ENCODE assay signal across 38 cellular contexts in genomic region chr16:71969353-71969752, GRCh38. TPM values are rescaled to one million over a fixed set of nuclear protein-coding genes. Genes with fewer than 3 reads are reported as not detected.
DNase-seq lines count a peak whose midpoint lies in the region; ATAC-seq, FAIRE-seq and TF ChIP-seq lines count a peak whose summit lies in the region.
"Had no signal": no experiment of that assay in that cellular context is flagged by ENCODE, and none has a peak within 500 bp of the region (broad histone marks: within the 10 kb centered on the region; RNA-seq: fewer than 3 reads in every experiment).

No MANE protein-coding gene starts in this region.

- H2AFZ ChIP-seq in HepG2 (ENCODE audit: low read length) (no peak overlapping the region), GM23338 (0 out of 2 replicates have a peak overlapping the region, but pooled peaks have one; percentile 56)

- H3K4me3 ChIP-seq in HepG2 (replicated peaks in 1 of 3; ENCODE audit: insufficient read depth in 1 of 3, low read depth in 2 of 3, low read length in 3 of 3) (no peak overlapping the region), right lobe of liver (no peak overlapping the region), GM23338 (no peak overlapping the region)
- H3K4me3 ChIP-seq: A549; BLaER1; BLaER1 treated with 17β-estradiol and CSF1 and Interleukin-3, amounts not matched to agents 10 nM and 100 nM had no signal

- intact Hi-C loops in HepG2 (cut with micrococcal nuclease; ENCODE audit: unreplicated experiment) (no loop called here), right lobe of liver (cut with DNase I) (no loop called here)

- ATAC-seq in HepG2 (no peak), right lobe of liver (no peak), GM23338 (no peak)
- ATAC-seq: A549; CD8-positive, alpha-beta T cell had no signal

- H3K36me3 ChIP-seq in HepG2 (replicated peaks in 1 of 2; ENCODE audit: control insufficient read depth in 1 of 2, insufficient read depth in 2 of 2, low read length in 2 of 2) (no peaks in the 10 kb centered on the region), right lobe of liver (peaks cover 0 to 11% (median 0%) of the 10 kb centered on the region in 4 donors), GM23338 (ENCODE audit: insufficient read depth) (no peaks in the 10 kb centered on the region)
- H3K36me3 ChIP-seq: BE2C; BLaER1; BLaER1 treated with 17β-estradiol and CSF1 and Interleukin-3, amounts not matched to agents 10 nM and 100 nM had no signal

- H3K9me3 ChIP-seq in HepG2 (ENCODE audit: low read length) (no peaks in the 10 kb centered on the region), right lobe of liver (no peaks in the 10 kb centered on the region)
- H3K9me3 ChIP-seq: A549; BE2C; BLaER1; BLaER1 treated with 17β-estradiol and CSF1 and Interleukin-3, amounts not matched to agents 10 nM and 100 nM; Caco-2 had no signal

- TF ChIP-seq CTCF in HepG2 (CRISPR knock-in tag; IDR thresholded peaks at IDR 0.05) (no peak), right lobe of liver (IDR thresholded peaks at IDR 0.05) (no peak), GM23338 (conservative IDR thresholded peaks at IDR 0.05; ENCODE audit: low read depth in 2 of 2) (no peak)

- H3K79me2 ChIP-seq in HepG2 (ENCODE audit: insufficient read depth, low read length): no peaks in the 10 kb centered on the region
- no peaks in the 10 kb centered on the region for H3K79me2 ChIP-seq in GM23338 (replicated peaks; ENCODE audit: insufficient read depth)

- H3K9me2 ChIP-seq in GM23338 (ENCODE audit: insufficient read depth): no peaks in the 10 kb centered on the region

- FAIRE-seq in HepG2 (lab: Jason Lieb, UNC): no peak
- FAIRE-seq: A204.1, A549, D721Med had no signal

- no peak overlapping the region for H3K27ac ChIP-seq in HepG2 (ENCODE audit: extremely low read length, insufficient read depth, low read length)
- H3K27ac ChIP-seq in right lobe of liver: no peak overlapping the region
- no peak overlapping the region for H3K27ac ChIP-seq in GM23338 (ENCODE audit: low read depth)
- H3K27ac ChIP-seq: 22Rv1; A549; BLaER1; BLaER1 treated with 17β-estradiol and CSF1 and Interleukin-3, amounts not matched to agents 10 nM and 100 nM; C4-2B had no signal

- no peak overlapping the region for H3K4me3 Mint-ChIP-seq in GM23338
- H3K4me3 Mint-ChIP-seq: B cell; CD14-positive monocyte; CD4-positive, alpha-beta memory T cell; CD4-positive, alpha-beta T cell; CD4-positive, CD25-positive, alpha-beta regulatory T cell; CD8-positive, alpha-beta memory T cell; CD8-positive, alpha-beta T cell had no signal

- H3K27me3 Mint-ChIP-seq in GM23338 (ENCODE audit: insufficient read depth, low read depth, poor library complexity): no peaks in the 10 kb centered on the region
- H3K27me3 Mint-ChIP-seq: B cell; CD4-positive, alpha-beta memory T cell; CD4-positive, alpha-beta T cell had no signal

- H3K27me3 ChIP-seq in HepG2 (ENCODE audit: control insufficient read depth in 1 of 2, insufficient read depth in 2 of 2, low read length in 2 of 2) (peaks cover 0 to 2% of the 10 kb centered on the region in 2 experiments; a peak in 2 of 5 replicates), right lobe of liver (no peaks in the 10 kb centered on the region), GM23338 (ENCODE audit: insufficient read depth) (no peaks in the 10 kb centered on the region)
- H3K27me3 ChIP-seq: BE2C; BLaER1; BLaER1 treated with 17β-estradiol and CSF1 and Interleukin-3, amounts not matched to agents 10 nM and 100 nM had no signal

- H4K20me1 ChIP-seq in HepG2 (ENCODE audit: insufficient read depth, low read length) (no peaks in the 10 kb centered on the region), GM23338 (replicated peaks; ENCODE audit: insufficient read depth) (no peaks in the 10 kb centered on the region)
- H4K20me1 ChIP-seq: BLaER1; BLaER1 treated with 17β-estradiol and CSF1 and Interleukin-3, amounts not matched to agents 10 nM and 100 nM had no signal

- no peak for TF ChIP-seq RAD21 in HepG2 (CRISPR knock-in tag; IDR thresholded peaks at IDR 0.05)

- in situ Hi-C loops in HepG2 (cut with HindIII; ENCODE audit: extremely low pct_ligation_motif_present, low pct_unique_long_range_greater_than_20kb): no loop called here

- no peak for TF ChIP-seq POLR2A in HepG2 (IDR thresholded peaks at IDR 0.05; ENCODE audit: insufficient read depth in 1 of 2, low read depth in 2 of 2, low read length in 2 of 2)
- TF ChIP-seq POLR2A in right lobe of liver (IDR thresholded peaks at IDR 0.05): no peak

- H3K4me1 Mint-ChIP-seq in GM23338: no peaks in the 10 kb centered on the region; the same call in 2 of the 3 replicates
- H3K4me1 Mint-ChIP-seq: B cell; CD14-positive monocyte; CD4-positive, alpha-beta memory T cell; CD4-positive, CD25-positive, alpha-beta regulatory T cell; CD8-positive, alpha-beta memory T cell had no signal

- no peak for TF ChIP-seq EP300 in HepG2 (IDR thresholded peaks at IDR 0.05; ENCODE audit: low read depth in 2 of 2, low read length in 2 of 2)
- no peak for TF ChIP-seq EP300 in HepG2 (CRISPR knock-in tag; IDR thresholded peaks at IDR 0.05; ENCODE audit: borderline replicate concordance)

- H3K4me1 ChIP-seq in HepG2 (ENCODE audit: insufficient read depth, low read length) (peaks cover 37% of the 10 kb centered on the region), right lobe of liver (no peaks in the 10 kb centered on the region), GM23338 (ENCODE audit: insufficient read depth) (no peaks in the 10 kb centered on the region)
- H3K4me1 ChIP-seq: A549; BE2C; BLaER1; BLaER1 treated with 17β-estradiol and CSF1 and Interleukin-3, amounts not matched to agents 10 nM and 100 nM; Caco-2 had no signal

- H3K36me3 Mint-ChIP-seq in GM23338 (ENCODE audit: low read depth): no peaks in the 10 kb centered on the region
- H3K36me3 Mint-ChIP-seq: CD14-positive monocyte; CD4-positive, alpha-beta memory T cell; CD4-positive, CD25-positive, alpha-beta regulatory T cell; CD8-positive, alpha-beta memory T cell; CD8-positive, alpha-beta T cell had no signal

- H3K27ac Mint-ChIP-seq in GM23338: no peak overlapping the region
- H3K27ac Mint-ChIP-seq: B cell; CD14-positive monocyte; CD4-positive, alpha-beta memory T cell; CD4-positive, alpha-beta T cell; CD4-positive, CD25-positive, alpha-beta regulatory T cell; CD8-positive, alpha-beta memory T cell; CD8-positive, alpha-beta T cell had no signal

- POLR2A ChIA-PET in HepG2 (lab: Yijun Ruan, JAX): no interaction called here

- H3K9ac ChIP-seq in HepG2 (ENCODE audit: insufficient read depth, low read depth, low read length): no peak overlapping the region
- H3K9ac ChIP-seq: BLaER1; BLaER1 treated with 17β-estradiol and CSF1 and Interleukin-3, amounts not matched to agents 10 nM and 100 nM had no signal

- no peaks in the 10 kb centered on the region for H3F3A ChIP-seq in GM23338 (replicated peaks; ENCODE audit: low read depth)

- CTCF ChIA-PET in HepG2 (lab: Yijun Ruan, JAX; ENCODE audit: low intra/inter-chr PET ratio, low total read pairs): no interaction called here

- BruUV-seq in HepG2 (replicated peaks; lab: Mats Ljungman, UMichigan): no TSS peak

- WGBS in HepG2 (ENCODE audit: low lambda C conversion rate): 57% methylated on average over 2 of the region's 2 CpGs
- 88% methylated on average over 2 of the region's 2 CpGs for WGBS in right lobe of liver (ENCODE audit: insufficient coverage, low coverage, low lambda C conversion rate, missing lambda C conversion rate)

- no peaks in the 10 kb centered on the region for H3K9me3 Mint-ChIP-seq in GM23338
- H3K9me3 Mint-ChIP-seq: CD4-positive, alpha-beta T cell; CD4-positive, CD25-positive, alpha-beta regulatory T cell; CD8-positive, alpha-beta memory T cell; CD8-positive, alpha-beta T cell had no signal

- DNase-seq in HepG2 (ENCODE audit: low spot score) (no peak), right lobe of liver (no peak), GM23338 (ENCODE audit: low spot score) (no peak), inferior parietal cortex (ENCODE audit: extremely low spot score) (no peak)
- DNase-seq: 8988T; ACHN; AML-193; BE2C; C1 segment of cervical spinal cord; Caco-2; Calu3; CD4-positive, alpha-beta memory T cell; CD4-positive, alpha-beta T cell; CD4-positive, CD25-positive, alpha-beta regulatory T cell; CD8-positive, alpha-beta memory T cell; CD8-positive, alpha-beta T cell; COR-L47; DMS 273 treated with DMSO at 0.1 percent for 48 hours; DMS153; DMS53; DMS79; DMS79 treated with DMSO at 0.1 percent for 48 hours; DND-41; EL had no signal

- H3K4me2 ChIP-seq in HepG2 (ENCODE audit: low read depth, low read length) (no peak overlapping the region), GM23338 (no peak overlapping the region)
- H3K4me2 ChIP-seq: A549; BLaER1; BLaER1 treated with 17β-estradiol and CSF1 and Interleukin-3, amounts not matched to agents 10 nM and 100 nM had no signal

RNA-seq across cellular contexts. Expression of gene PKD1L3, which starts 30.8 kb away (rescaled TPM):
- total RNA-seq in HepG2 (2016; rRNA removed; fragmentation: Illumina TruSeq; extraction: Trizol) (0.02 TPM in 1 of 2 replicates, not detected in the other), right lobe of liver (1 to 10 TPM in 2 of 6 experiments, under 1 TPM in 4; 0.60 to 2.0 (median 0.83) TPM)
- total RNA-seq in HepG2 (2016; cell fraction: cytosol; rRNA removed; fragmentation: Illumina TruSeq; extraction: Trizol; ENCODE audit: low read depth): not detected in 2 replicates
- 0.02 TPM in 1 of 2 replicates, not detected in the other for total RNA-seq in HepG2 (2016; cell fraction: insoluble cytoplasmic fraction; rRNA removed; fragmentation: Illumina TruSeq; extraction: Trizol)
- 0.03 TPM in 1 of 2 replicates, not detected in the other for total RNA-seq in HepG2 (2016; cell fraction: membrane; rRNA removed; fragmentation: Illumina TruSeq; extraction: Trizol)
- total RNA-seq in HepG2 (2016; cell fraction: nucleus; rRNA removed; fragmentation: Illumina TruSeq; extraction: Trizol): 0.06 TPM in 1 of 2 replicates, not detected in the other
- polyA plus RNA-seq in HepG2 (2011; rRNA removed) (0.01 TPM in 1 of 2 replicates, not detected in the other), GM23338 (2016; fragmentation: Nextera tagmentation; extraction: Ambion mirVana) (not detected in 2 replicates)
- polyA plus RNA-seq in HepG2 (2011; cell fraction: cytosol; rRNA removed): 0.01 TPM in 1 of 2 replicates, not detected in the other
- not detected in 2 replicates for polyA plus RNA-seq in HepG2 (2011; cell fraction: nucleus; rRNA removed)
- 0.03 TPM in 2 replicates for polyA plus RNA-seq in HepG2 (2012)
- polyA plus RNA-seq in HepG2 (2016; cell fraction: cytosol; fragmentation: Illumina TruSeq; extraction: Trizol; ENCODE audit: low read depth): not detected in 2 replicates
- polyA plus RNA-seq in HepG2 (2016; cell fraction: insoluble cytoplasmic fraction; fragmentation: Illumina TruSeq; extraction: Trizol; ENCODE audit: low read depth): not detected in 2 replicates
- not detected in 2 replicates for polyA plus RNA-seq in HepG2 (2016; cell fraction: membrane; fragmentation: Illumina TruSeq; extraction: Trizol; ENCODE audit: low read depth)
- polyA plus RNA-seq in HepG2 (2016; cell fraction: nucleus; fragmentation: Illumina TruSeq; extraction: Trizol; ENCODE audit: insufficient read depth, low read depth): not detected in 2 replicates
- polyA minus RNA-seq in HepG2 (2011; rRNA and poly(A)+ RNA removed; ENCODE audit: low replicate concordance): not detected in 2 replicates
- polyA minus RNA-seq in HepG2 (2011; cell fraction: cytosol; rRNA and poly(A)+ RNA removed): not detected in 2 replicates
- not detected in 2 replicates for polyA minus RNA-seq in HepG2 (2011; cell fraction: nucleus; rRNA and poly(A)+ RNA removed)
- total RNA-seq in GM23338 (2014; rRNA removed; shearing (Covaris generic)): not detected in 2 replicates
- total RNA-seq: A172; A673; B cell; Caco-2; Calu3; CD4-positive, alpha-beta memory T cell; CD4-positive, alpha-beta T cell; CD4-positive, CD25-positive, alpha-beta regulatory T cell; CD8-positive, alpha-beta memory T cell; CD8-positive, alpha-beta T cell; Daoy had no signal
- polyA plus RNA-seq: AG04450; BJ; CD14-positive monocyte; CD4-positive, alpha-beta memory T cell; CD4-positive, CD25-positive, alpha-beta regulatory T cell; CD8-positive, alpha-beta memory T cell had no signal

RNA-seq across cellular contexts. Expression of gene DHODH, which starts 39.2 kb away (rescaled TPM):
- total RNA-seq in HepG2 (2016; rRNA removed; fragmentation: Illumina TruSeq; extraction: Trizol) (12.7 and 16.4 TPM in 2 replicates), right lobe of liver (100 to 1,000 TPM in 1 of 6 experiments, 10 to 100 TPM in 5; 26.7 to 108 (median 74.6) TPM)
- total RNA-seq in HepG2 (2016; cell fraction: cytosol; rRNA removed; fragmentation: Illumina TruSeq; extraction: Trizol; ENCODE audit: low read depth): 2.8 and 3.5 TPM in 2 replicates
- total RNA-seq in HepG2 (2016; cell fraction: insoluble cytoplasmic fraction; rRNA removed; fragmentation: Illumina TruSeq; extraction: Trizol): 7.2 and 17.7 TPM in 2 replicates
- 6.4 and 6.5 TPM in 2 replicates for total RNA-seq in HepG2 (2016; cell fraction: membrane; rRNA removed; fragmentation: Illumina TruSeq; extraction: Trizol)
- total RNA-seq in HepG2 (2016; cell fraction: nucleus; rRNA removed; fragmentation: Illumina TruSeq; extraction: Trizol): 15.5 and 21.3 TPM in 2 replicates
- polyA plus RNA-seq in HepG2 (2011; rRNA removed) (9.7 and 10.7 TPM in 2 replicates), GM23338 (2016; fragmentation: Nextera tagmentation; extraction: Ambion mirVana) (9.5 and 10.7 TPM in 2 replicates)
- polyA plus RNA-seq in HepG2 (2011; cell fraction: cytosol; rRNA removed): 9.2 and 11.3 TPM in 2 replicates
- polyA plus RNA-seq in HepG2 (2011; cell fraction: nucleus; rRNA removed): 9.2 and 9.3 TPM in 2 replicates
- 8.3 and 11.2 TPM in 2 replicates for polyA plus RNA-seq in HepG2 (2012)
- 3.0 and 3.1 TPM in 2 replicates for polyA plus RNA-seq in HepG2 (2016; cell fraction: cytosol; fragmentation: Illumina TruSeq; extraction: Trizol; ENCODE audit: low read depth)
- polyA plus RNA-seq in HepG2 (2016; cell fraction: insoluble cytoplasmic fraction; fragmentation: Illumina TruSeq; extraction: Trizol; ENCODE audit: low read depth): 8.7 and 9.3 TPM in 2 replicates
- polyA plus RNA-seq in HepG2 (2016; cell fraction: membrane; fragmentation: Illumina TruSeq; extraction: Trizol; ENCODE audit: low read depth): 3.3 and 4.6 TPM in 2 replicates
- polyA plus RNA-seq in HepG2 (2016; cell fraction: nucleus; fragmentation: Illumina TruSeq; extraction: Trizol; ENCODE audit: insufficient read depth, low read depth): 19.3 and 27.3 TPM in 2 replicates
- 7.9 and 10.5 TPM in 2 replicates for polyA minus RNA-seq in HepG2 (2011; rRNA and poly(A)+ RNA removed; ENCODE audit: low replicate concordance)
- 4.6 and 5.8 TPM in 2 replicates for polyA minus RNA-seq in HepG2 (2011; cell fraction: cytosol; rRNA and poly(A)+ RNA removed)
- polyA minus RNA-seq in HepG2 (2011; cell fraction: nucleus; rRNA and poly(A)+ RNA removed): 8.2 and 11.4 TPM in 2 replicates
- 11.7 and 15.1 TPM in 2 replicates for total RNA-seq in GM23338 (2014; rRNA removed; shearing (Covaris generic))
